Comparison of ENCODE assay signal across 28 cellular contexts in the genomic region with DNA sequence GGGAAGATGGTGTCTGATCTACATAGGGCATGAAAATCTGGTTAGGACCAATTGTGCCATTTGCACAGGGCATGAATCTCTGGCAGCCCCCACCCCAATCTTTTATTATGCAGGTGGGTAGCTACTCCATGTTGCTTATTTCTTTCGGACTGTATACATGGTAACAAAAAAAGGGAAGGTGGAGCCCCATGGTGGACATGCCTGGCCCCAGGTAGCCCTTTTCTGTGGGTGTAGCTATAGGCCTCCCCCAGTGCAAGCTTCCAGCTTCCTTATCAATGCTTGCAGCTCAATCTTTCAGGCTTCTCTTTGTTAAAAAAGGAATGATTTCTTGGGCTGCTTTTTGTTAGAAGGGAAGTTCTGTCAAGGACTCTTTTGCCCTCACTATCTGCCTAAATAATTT.
"Had no signal": no experiment of that assay in that cellular context is flagged by ENCODE, and none has a peak within 500 bp of the region (broad histone marks: within the 10 kb centered on the region; RNA-seq: fewer than 3 reads in every experiment).

No MANE protein-coding gene starts in this region.

- H3K27ac ChIP-seq: colonic mucosa, coronary artery, dorsolateral prefrontal cortex, epithelial cell of prostate, esophagus muscularis mucosa, esophagus squamous epithelium, foreskin keratinocyte, gastrocnemius medialis, gastroesophageal sphincter, heart right ventricle, hepatocyte had no signal

- H3K36me3 ChIP-seq: colonic mucosa, esophagus muscularis mucosa, esophagus squamous epithelium, gastrocnemius medialis, gastroesophageal sphincter, heart right ventricle had no signal

- H3K27me3 Mint-ChIP-seq: dendritic cell treated with granulocyte-macrophage colony-stimulating factor and Interleukin-4, amounts not matched to agents 40 ng/mL and 50 ng/mL, for 4 days had no signal

- H3K79me2 ChIP-seq: hepatocyte had no signal

- ATAC-seq: effector memory CD8-positive, alpha-beta T cell; esophagus mucosa; foreskin keratinocyte; gastrocnemius medialis; gastroesophageal sphincter; heart right ventricle had no signal

- H2AFZ ChIP-seq: hepatocyte had no signal

- H3K27ac Mint-ChIP-seq: dendritic cell treated with granulocyte-macrophage colony-stimulating factor and Interleukin-4, amounts not matched to agents 40 ng/mL and 50 ng/mL, for 4 days; effector memory CD8-positive, alpha-beta T cell; endodermal cell had no signal

- H3K9me3 Mint-ChIP-seq: dendritic cell treated with granulocyte-macrophage colony-stimulating factor and Interleukin-4, amounts not matched to agents 40 ng/mL and 50 ng/mL, for 4 days; effector memory CD8-positive, alpha-beta T cell had no signal

- DNase-seq: colonic mucosa; cortex of kidney; dermis blood vessel endothelial cell; dorsolateral prefrontal cortex; effector CD4-positive, alpha-beta T cell; effector CD8-positive, alpha-beta T cell; effector memory CD4-positive, alpha-beta T cell; effector memory CD8-positive, alpha-beta T cell; endodermal cell; esophagus squamous epithelium; foreskin fibroblast; foreskin keratinocyte; foreskin melanocyte; gastrocnemius medialis; glutamatergic neuron; head of caudate nucleus; heart right ventricle had no signal

- H3K27me3 ChIP-seq: colonic mucosa, dorsolateral prefrontal cortex, esophagus muscularis mucosa, esophagus squamous epithelium, foreskin keratinocyte, gastrocnemius medialis, gastroesophageal sphincter, hepatocyte had no signal

- H3K4me1 ChIP-seq: colonic mucosa, esophagus muscularis mucosa, esophagus squamous epithelium, foreskin keratinocyte, gastrocnemius medialis, gastroesophageal sphincter, heart right ventricle had no signal

- H3K4me3 Mint-ChIP-seq: dendritic cell treated with granulocyte-macrophage colony-stimulating factor and Interleukin-4, amounts not matched to agents 40 ng/mL and 50 ng/mL, for 4 days; effector memory CD8-positive, alpha-beta T cell; endodermal cell had no signal

- H3K9me3 ChIP-seq: colonic mucosa, esophagus muscularis mucosa, esophagus squamous epithelium, gastrocnemius medialis, gastroesophageal sphincter had no signal

- H3K4me3 ChIP-seq: colonic mucosa, coronary artery, dorsolateral prefrontal cortex, esophagus muscularis mucosa, esophagus squamous epithelium, gastrocnemius medialis, gastroesophageal sphincter, heart right ventricle, hepatocyte had no signal

- FAIRE-seq: colon, endometrium, endothelial cell of umbilical vein, frontal cortex had no signal

- H3K4me2 ChIP-seq: hepatocyte had no signal
